ENCODE assay signal across 10 cellular contexts in genomic region chr17:46195217-46195855, GRCh38.
DNase-seq lines count a peak whose midpoint lies in the region; ATAC-seq and TF ChIP-seq lines count a peak whose summit lies in the region.
"Had no signal": no experiment of that assay in that cellular context is flagged by ENCODE, and none has a peak within 500 bp of the region (broad histone marks: within the 10 kb centered on the region; RNA-seq: fewer than 3 reads in every experiment).

No MANE protein-coding gene starts in this region.

- H3K79me2 ChIP-seq in Loucy (ENCODE audit: insufficient read depth, low read length) = peaks cover 75% of the 10 kb centered on the region

- TF ChIP-seq CTCF in Loucy (conservative IDR thresholded peaks at IDR 0.05; ENCODE audit: low read length) (no peak), neutrophil (IDR thresholded peaks at IDR 0.05) (no peak)

- peak overlapping the region; percentile 97 for H3K27ac ChIP-seq in neutrophil

- H3K4me1 ChIP-seq in Loucy (ENCODE audit: insufficient read depth, low read length, poor library complexity, severe bottlenecking) (peaks cover 43% of the 10 kb centered on the region), adipocyte (ENCODE audit: control insufficient read depth, insufficient read depth, low read length) (peaks cover 40% of the 10 kb centered on the region), neutrophil (ENCODE audit: control insufficient read depth in 1 of 2, insufficient read depth in 1 of 2, low read depth in 1 of 2, low read length in 1 of 2) (peaks cover 22 to 31% of the 10 kb centered on the region in 2 experiments)

- DNase-seq in NCI-H524 (lab: John Stamatoyannopoulos, UW) = peak; percentile 24 to 48
- DNase-seq in NCI-H524 treated with DMSO at 0.1 percent for 48 hours (lab: John Stamatoyannopoulos, UW) = no peak
- no peak for DNase-seq in adipocyte (ENCODE audit: low read depth)
- DNase-seq in NCI-H2081 treated with DMSO at 0.1 percent for 48 hours (lab: John Stamatoyannopoulos, UW) = no peak

- no peaks in the 10 kb centered on the region for H3K9me3 ChIP-seq in Loucy (ENCODE audit: insufficient read depth, low read depth, low read length)
- H3K9me3 ChIP-seq in adipocyte (ENCODE audit: control insufficient read depth, low read length) = no peaks in the 10 kb centered on the region
- H3K9me3 ChIP-seq in neutrophil = no peaks in the 10 kb centered on the region
- H3K9me3 ChIP-seq: esophagus muscularis mucosa had no signal

- peaks cover 25% of the 10 kb centered on the region for H4K20me1 ChIP-seq in Loucy (ENCODE audit: insufficient read depth, low read length, poor library complexity, severe bottlenecking)

- H3F3A ChIP-seq in Loucy (ENCODE audit: low read depth) = peaks cover 10% of the 10 kb centered on the region; the same call in 1 of the 2 replicates

- H3K9ac ChIP-seq in Loucy (ENCODE audit: low read depth, low read length, poor library complexity, severe bottlenecking) = peak overlapping the region; percentile 98
- H3K9ac ChIP-seq in adipocyte (ENCODE audit: low read length) = peak overlapping the region; percentile 97

- no peak overlapping the region for H2AFZ ChIP-seq in Loucy (ENCODE audit: low read length)

- H3K4me3 ChIP-seq in Loucy (ENCODE audit: low read length, poor library complexity, severe bottlenecking) (peak overlapping the region; percentile 75), adipocyte (ENCODE audit: low read length) (no peak overlapping the region), neutrophil (ENCODE audit: low read depth in 1 of 2, low read length in 1 of 2) (no peak overlapping the region)

- peaks cover 5% of the 10 kb centered on the region for H3K27me3 ChIP-seq in Loucy (ENCODE audit: insufficient read depth, low read length, poor library complexity, severe bottlenecking)
- H3K27me3 ChIP-seq in adipocyte (replicated peaks; ENCODE audit: control insufficient read depth, insufficient read depth, low read length) = no peaks in the 10 kb centered on the region
- H3K27me3 ChIP-seq in neutrophil = no peaks in the 10 kb centered on the region
- H3K27me3 ChIP-seq: esophagus muscularis mucosa had no signal

- H3K4me2 ChIP-seq in Loucy (ENCODE audit: low read depth, low read length, poor library complexity, severe bottlenecking) = peak overlapping the region; percentile 90

- H3K36me3 ChIP-seq in Loucy (ENCODE audit: insufficient read depth, low read length) = no peaks in the 10 kb centered on the region
- H3K36me3 ChIP-seq in adipocyte (ENCODE audit: control insufficient read depth, insufficient read depth, low read length, severe bottlenecking) = no peaks in the 10 kb centered on the region
- no peaks in the 10 kb centered on the region for H3K36me3 ChIP-seq in neutrophil

- ATAC-seq in HG03469 (IDR thresholded peaks at IDR 0.05; ENCODE audit: unreplicated experiment) (no peak), SK-N-SH treated with all-trans-retinoic acid at 6 μM for 48 hours (no peak)
- ATAC-seq: PC-3 had no signal

- no peaks in the 10 kb centered on the region for H3K9me2 ChIP-seq in Loucy (replicated peaks; ENCODE audit: low read depth, low read length)

TF ChIP-seq in SK-N-SH treated with all-trans-retinoic acid at 6 μM for 48 hours, 23 proteins besides CTCF, POLR2A, EP300 and RAD21:
- TF ChIP-seq RARB (CRISPR knock-in tag; IDR thresholded peaks at IDR 0.05) = no peak
- TF ChIP-seq BACH2 (CRISPR knock-in tag; IDR thresholded peaks at IDR 0.05; ENCODE audit: borderline replicate concordance) = no peak
- TF ChIP-seq PATZ1 (CRISPR knock-in tag; IDR thresholded peaks at IDR 0.05; ENCODE audit: borderline replicate concordance) = no peak
- TF ChIP-seq TCF4 (CRISPR knock-in tag; IDR thresholded peaks at IDR 0.05; ENCODE audit: borderline replicate concordance) = no peak
- TF ChIP-seq ISL1 (CRISPR knock-in tag; IDR thresholded peaks at IDR 0.05) = no peak
- no peak for TF ChIP-seq ZNF70 (CRISPR knock-in tag; IDR thresholded peaks at IDR 0.05)
- TF ChIP-seq ZNF565 (CRISPR knock-in tag; conservative IDR thresholded peaks at IDR 0.05; ENCODE audit: low read depth) = no peak
TF ChIP-seq in SK-N-SH treated with all-trans-retinoic acid at 6 μM for 48 hours: peak in this region for 0.

Comparison
In these comparisons a context has a peak if more than half of its experiments do, and no peak if none do; other contexts are left out.
1. DNase-seq: peak in NCI-H524 (2 of 2); none in NCI-H524 treated with DMSO at 0.1 percent for 48 hours (single experiment), adipocyte (single experiment) and NCI-H2081 treated with DMSO at 0.1 percent for 48 hours (single experiment).